Comparison of ENCODE assay signal across 8 cellular contexts in genomic region chrX:70132877-70133302, GRCh38. TPM values are rescaled to one million over a fixed set of nuclear protein-coding genes. Genes with fewer than 3 reads are reported as not detected.
DNase-seq lines count a peak whose midpoint lies in the region; ATAC-seq, FAIRE-seq and TF ChIP-seq lines count a peak whose summit lies in the region.

No MANE protein-coding gene starts in this region.

- peaks cover 0 to 2% of the 10 kb centered on the region in 2 donors for H3K4me1 ChIP-seq in aorta (ENCODE audit: control insufficient read depth in 1 of 2, insufficient read depth in 2 of 2, low read length in 2 of 2)

- ATAC-seq in memory B cell (ENCODE audit: low read depth) (peak; percentile 1), aorta (ENCODE audit: low FRiP score) (no peak)

- H3K4me3 ChIP-seq in HL-60 (replicated peaks; ENCODE audit: insufficient read depth, low read length) (peak overlapping the region; percentile 78), aorta (ENCODE audit: low read length in 2 of 2) (peak overlapping the region; percentile 39 to 65)

- no TSS peak for BruUV-seq in MCF 10A (replicated peaks; lab: Mats Ljungman, UMichigan)

- POLR2A ChIA-PET in MCF 10A (lab: Yijun Ruan, JAX): interaction anchor here (0.6 to 2.9 kb wide), 7 partner anchors 19 to 1416 kb away, joined by 3 to 14 read pairs (median 4); partner anchors contain the start of genes KIF4A, P2RY4 and PDZD11

- CTCF ChIA-PET in MCF 10A (lab: Yijun Ruan, JAX): interaction anchor here (0.6 to 2.3 kb wide), 23 partner anchors 9 to 1380 kb away, joined by 3 to 10 read pairs (median 4); no protein-coding TSS in a partner anchor

- H3K27ac ChIP-seq in HL-60 (replicated peaks) (peak overlapping the region; percentile 96), aorta (ENCODE audit: low read depth in 1 of 2, low read length in 2 of 2) (no peak overlapping the region)

- H3K36me3 Mint-ChIP-seq in MCF 10A (ENCODE audit: insufficient read depth, unreplicated experiment) (peaks cover 19% of the 10 kb centered on the region), memory B cell (peaks cover 11% of the 10 kb centered on the region)

- no peaks in the 10 kb centered on the region for H3K9me3 ChIP-seq in aorta (ENCODE audit: control insufficient read depth, low read length)

- H3K9me3 Mint-ChIP-seq in MCF 10A (ENCODE audit: unreplicated experiment) (no peaks in the 10 kb centered on the region), memory B cell (no peaks in the 10 kb centered on the region)

- WGBS in aorta, 2 donors: 1 to 25% methylated on average over 8 of the region's 8 CpGs

- H3K27me3 ChIP-seq in HL-60 (ENCODE audit: insufficient read depth, poor library complexity, severe bottlenecking) (no peaks in the 10 kb centered on the region), aorta (ENCODE audit: control insufficient read depth in 1 of 2, insufficient read depth in 2 of 2, low read length in 1 of 2) (no peaks in the 10 kb centered on the region)

- peak; percentile 63 for FAIRE-seq in GM18507 (lab: Jason Lieb, UNC)

- H3K27me3 Mint-ChIP-seq in MCF 10A (ENCODE audit: insufficient read depth, unreplicated experiment) (peaks cover 25% of the 10 kb centered on the region), memory B cell (no peaks in the 10 kb centered on the region)

- H3K4me3 Mint-ChIP-seq in MCF 10A (ENCODE audit: unreplicated experiment) (peak overlapping the region; percentile 96), memory B cell (peak overlapping the region; percentile 95)

- DNase-seq in GM18507 (ENCODE audit: extremely low spot score, insufficient read length, low read depth): no peak
- DNase-seq in HL-60 (ENCODE audit: low read depth in 1 of 2, low spot score in 1 of 2): no peak
- DNase-seq in MCF 10A (ENCODE audit: unreplicated experiment): no peak
- no peak for DNase-seq in memory B cell (ENCODE audit: low spot score in 2 of 2)
- DNase-seq in aorta: no peak
- DNase-seq in NK-92 treated with Interleukin-12 subunit alpha and Interleukin-12 subunit beta, amount 100 ng/mL, for 24 hours (lab: John Stamatoyannopoulos, UW): no peak
- DNase-seq in hypothalamus (lab: John Stamatoyannopoulos, UW): no peak
- DNase-seq in T1000 (lab: John Stamatoyannopoulos, UW): no peak

- H3K27ac Mint-ChIP-seq in MCF 10A (ENCODE audit: low read depth, unreplicated experiment) (peak overlapping the region; percentile 96), memory B cell (peak overlapping the region; percentile 99)

- H3K36me3 ChIP-seq in aorta (ENCODE audit: control insufficient read depth in 1 of 2, insufficient read depth in 2 of 2, low read length in 1 of 2): no peaks in the 10 kb centered on the region

- H3K4me1 Mint-ChIP-seq in MCF 10A (ENCODE audit: insufficient read depth, unreplicated experiment) (peaks cover 7% of the 10 kb centered on the region), memory B cell (peaks cover 16% of the 10 kb centered on the region)

- TF ChIP-seq CTCF in HL-60 (IDR thresholded peaks at IDR 0.05; ENCODE audit: insufficient read depth, low read length): no peak
- TF ChIP-seq CTCF in MCF 10A (IDR thresholded peaks at IDR 0.05; ENCODE audit: unreplicated experiment): no peak

- intact Hi-C loops in MCF 10A (cut with micrococcal nuclease): loop anchor here (2.0 to 10.0 kb wide), 2 partner anchors 130 to 302 kb away; no protein-coding TSS in a partner anchor
- intact Hi-C loops in aorta (cut with DNase I): loop anchor here in 1 of 2 donors (10.0 kb wide), 1 partner anchor 518 kb away; the partner anchor contains the start of gene EDA

RNA-seq across cellular contexts. Expression of gene IGBP1, which starts 0.4 kb away (rescaled TPM):
- 31.9 and 36.3 TPM in 2 replicates for total RNA-seq in MCF 10A (2022)
- total RNA-seq in aorta: 10 to 100 TPM; 34.4 to 45.9 TPM
- polyA plus RNA-seq in aorta: 10 to 100 TPM; 59.1 to 78.1 TPM

RNA-seq across cellular contexts. Expression of gene DGAT2L6, which starts 44.4 kb away (rescaled TPM):
- not detected in 2 replicates for total RNA-seq in MCF 10A (2022)
- total RNA-seq in aorta: not detected
- not detected for polyA plus RNA-seq in aorta
